In the genomic region with DNA sequence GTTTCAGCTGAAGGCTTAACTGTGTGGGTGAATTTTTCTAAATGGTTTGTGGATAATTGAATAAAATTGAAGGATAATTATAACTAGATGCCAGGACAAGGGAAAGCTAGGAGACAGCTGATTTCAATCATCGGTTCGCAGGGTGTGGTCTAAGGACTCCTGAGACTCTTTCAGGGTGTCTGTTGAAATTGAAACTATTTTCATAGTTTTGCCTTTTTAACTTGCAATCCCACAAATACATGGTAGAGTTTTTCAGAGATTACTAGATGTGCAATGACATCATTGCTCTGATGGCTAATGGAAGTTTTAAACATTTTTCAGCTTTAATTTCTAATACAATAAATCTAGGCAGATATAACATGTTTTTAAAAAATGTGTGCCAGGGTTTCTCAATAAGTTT, we compare ENCODE assay signal across 15 cellular contexts. TPM values are rescaled to one million over a fixed set of nuclear protein-coding genes. Genes with fewer than 3 reads are reported as not detected.
DNase-seq lines count a peak whose midpoint lies in the region; ATAC-seq and TF ChIP-seq lines count a peak whose summit lies in the region.
"Had no signal": no experiment of that assay in that cellular context is flagged by ENCODE, and none has a peak within 500 bp of the region (broad histone marks: within the 10 kb centered on the region; RNA-seq: fewer than 3 reads in every experiment).

No MANE protein-coding gene starts in this region.

- no peaks in the 10 kb centered on the region for H3K36me3 ChIP-seq in GM23338 (ENCODE audit: insufficient read depth)
- peaks cover 38 to 43% of the 10 kb centered on the region in 2 experiments for H3K36me3 ChIP-seq in SK-N-SH (replicated peaks in 1 of 2; ENCODE audit: control insufficient read depth in 1 of 2, insufficient read depth in 2 of 2, low read length in 1 of 2)
- peaks cover 12% of the 10 kb centered on the region for H3K36me3 ChIP-seq in BE2C

- H4K20me1 ChIP-seq in GM23338 (replicated peaks; ENCODE audit: insufficient read depth) (no peaks in the 10 kb centered on the region; the same call in none of the 2 replicates), SK-N-SH (ENCODE audit: insufficient read depth) (0 out of 2 replicates have a peak, but pooled peaks cover 3% of the 10 kb centered on the region)

- H3K27me3 Mint-ChIP-seq in activated T-cell treated with anti-CD3 and anti-CD28 coated beads, Interleukin-2, amount 50 U/mL, for 24 hours = no peaks in the 10 kb centered on the region
- no peaks in the 10 kb centered on the region for H3K27me3 Mint-ChIP-seq in activated T-cell treated with anti-CD3 and anti-CD28 coated beads, Interleukin-2, amount 50 U/mL, for 72 hours (ENCODE audit: low read depth)
- H3K27me3 Mint-ChIP-seq in GM23338 (ENCODE audit: insufficient read depth, low read depth, poor library complexity) (no peaks in the 10 kb centered on the region), nephron progenitor cell (ENCODE audit: low read depth, poor library complexity) (peaks cover 3% of the 10 kb centered on the region), Calu3 (ENCODE audit: unreplicated experiment) (no peaks in the 10 kb centered on the region)
- H3K27me3 Mint-ChIP-seq: activated CD4-positive, alpha-beta memory T cell treated with anti-CD3 and anti-CD28 coated beads for 36 hours had no signal

- peak overlapping the region; percentile 51 for H3K27ac Mint-ChIP-seq in activated T-cell treated with anti-CD3 and anti-CD28 coated beads, Interleukin-2, amount 50 U/mL, for 24 hours
- H3K27ac Mint-ChIP-seq in activated T-cell treated with anti-CD3 and anti-CD28 coated beads, Interleukin-2, amount 50 U/mL, for 72 hours = no peak overlapping the region
- H3K27ac Mint-ChIP-seq in GM23338 = peak overlapping the region; percentile 41; the same call in 1 of the 2 replicates
- peak overlapping the region; percentile 70 for H3K27ac Mint-ChIP-seq in nephron progenitor cell
- no peak overlapping the region for H3K27ac Mint-ChIP-seq in Calu3 (ENCODE audit: unreplicated experiment)
- H3K27ac Mint-ChIP-seq: activated CD4-positive, alpha-beta memory T cell treated with anti-CD3 and anti-CD28 coated beads for 36 hours; CD8-positive, alpha-beta T cell had no signal

- TF ChIP-seq CTCF in GM23338 (conservative IDR thresholded peaks at IDR 0.05; ENCODE audit: low read depth in 2 of 2) (no peak), SK-N-SH (IDR thresholded peaks at IDR 0.05) (no peak), nephron progenitor cell (IDR thresholded peaks at IDR 0.05) (no peak), BE2C (IDR thresholded peaks at IDR 0.05; ENCODE audit: low read depth, low read length) (no peak), Calu3 (IDR thresholded peaks at IDR 0.05; ENCODE audit: unreplicated experiment) (no peak)

- H3K27me3 ChIP-seq in GM23338 (ENCODE audit: insufficient read depth) = no peaks in the 10 kb centered on the region
- H3K27me3 ChIP-seq in SK-N-SH (ENCODE audit: insufficient read depth) = no peaks in the 10 kb centered on the region
- H3K27me3 ChIP-seq in BE2C = no peaks in the 10 kb centered on the region
- H3K27me3 ChIP-seq: gastroesophageal sphincter had no signal

- no peak overlapping the region for H3K9ac ChIP-seq in SK-N-SH

- H3K4me3 ChIP-seq in GM23338 (no peak overlapping the region), SK-N-SH (ENCODE audit: low read depth in 2 of 2, low read length in 1 of 2) (no peak overlapping the region), BE2C (ENCODE audit: low read depth, low read length) (no peak overlapping the region)
- H3K4me3 ChIP-seq: gastroesophageal sphincter had no signal

- H3K4me2 ChIP-seq in GM23338 (no peak overlapping the region), SK-N-SH (0 out of 2 replicates have a peak overlapping the region, but pooled peaks have one; percentile 25)

- no peaks in the 10 kb centered on the region for H3K9me3 Mint-ChIP-seq in activated T-cell treated with anti-CD3 and anti-CD28 coated beads, Interleukin-2, amount 50 U/mL, for 24 hours
- H3K9me3 Mint-ChIP-seq in activated T-cell treated with anti-CD3 and anti-CD28 coated beads, Interleukin-2, amount 50 U/mL, for 72 hours = no peaks in the 10 kb centered on the region
- H3K9me3 Mint-ChIP-seq in GM23338 (no peaks in the 10 kb centered on the region), nephron progenitor cell (no peaks in the 10 kb centered on the region), Calu3 (ENCODE audit: low read depth, unreplicated experiment) (no peaks in the 10 kb centered on the region)
- H3K9me3 Mint-ChIP-seq: activated CD4-positive, alpha-beta memory T cell treated with anti-CD3 and anti-CD28 coated beads for 36 hours; CD8-positive, alpha-beta T cell had no signal

- intact Hi-C loops in Calu3 (cut with micrococcal nuclease; ENCODE audit: unreplicated experiment) = no loop called here

- H3K27ac ChIP-seq in GM23338 (ENCODE audit: low read depth) (no peak overlapping the region), SK-N-SH (ENCODE audit: low read depth in 2 of 2, low read length in 1 of 2) (peak overlapping the region; percentile 11 to 64; a peak in 3 of 4 replicates)
- H3K27ac ChIP-seq: gastroesophageal sphincter had no signal

- H3K36me3 Mint-ChIP-seq in activated T-cell treated with anti-CD3 and anti-CD28 coated beads, Interleukin-2, amount 50 U/mL, for 24 hours (ENCODE audit: low read depth) = peaks cover 70% of the 10 kb centered on the region
- peaks cover 4 to 9% of the 10 kb centered on the region in 2 donors for H3K36me3 Mint-ChIP-seq in activated T-cell treated with anti-CD3 and anti-CD28 coated beads, Interleukin-2, amount 50 U/mL, for 72 hours (ENCODE audit: insufficient read depth in 2 of 2)
- H3K36me3 Mint-ChIP-seq in GM23338 (ENCODE audit: low read depth) (peaks cover 11% of the 10 kb centered on the region; the same call in 2 of the 3 replicates), nephron progenitor cell (ENCODE audit: low read depth) (peaks cover 67% of the 10 kb centered on the region), Calu3 (ENCODE audit: insufficient read depth, unreplicated experiment) (no peaks in the 10 kb centered on the region)

- 30% methylated on average over 2 of the region's 2 CpGs for WGBS in SK-N-SH (ENCODE audit: low lambda C conversion rate)

- BruUV-seq in Calu3 (replicated peaks; lab: Mats Ljungman, UMichigan) = no TSS peak

- no peak for DNase-seq in activated T-cell treated with anti-CD3 and anti-CD28 coated beads, Interleukin-2, amount 50 U/mL, for 24 hours
- DNase-seq in activated T-cell treated with anti-CD3 and anti-CD28 coated beads, Interleukin-2, amount 50 U/mL, for 72 hours = no peak
- DNase-seq in GM23338 (ENCODE audit: low spot score) (no peak), SK-N-SH (no peak), nephron progenitor cell (no peak), BE2C (no peak), Calu3 (no peak)
- DNase-seq: activated CD4-positive, alpha-beta memory T cell treated with anti-CD3 and anti-CD28 coated beads for 36 hours; CD8-positive, alpha-beta T cell; effector CD4-positive, alpha-beta T cell; midbrain; NCI-H187 treated with DMSO at 0.1 percent for 48 hours; NCI-H526 treated with DMSO at 0.1 percent for 48 hours had no signal

- H3F3A ChIP-seq in GM23338 (replicated peaks; ENCODE audit: low read depth) = no peaks in the 10 kb centered on the region
- H3F3A ChIP-seq in SK-N-SH (replicated peaks; ENCODE audit: insufficient read depth) = peaks cover 3% of the 10 kb centered on the region

- POLR2A ChIA-PET in SK-N-SH (lab: Yijun Ruan, JAX) = interaction anchor here (1.9 kb wide), 1 partner anchor 18 kb away, joined by 8 read pairs; the partner anchor contains the start of gene TRUB1

- peaks cover 41% of the 10 kb centered on the region for H3K4me1 Mint-ChIP-seq in activated T-cell treated with anti-CD3 and anti-CD28 coated beads, Interleukin-2, amount 50 U/mL, for 24 hours (ENCODE audit: low read depth)
- H3K4me1 Mint-ChIP-seq in activated T-cell treated with anti-CD3 and anti-CD28 coated beads, Interleukin-2, amount 50 U/mL, for 72 hours (ENCODE audit: low read depth) = peaks cover 28% of the 10 kb centered on the region
- H3K4me1 Mint-ChIP-seq in GM23338 (peaks cover 6% of the 10 kb centered on the region; the same call in 2 of the 3 replicates), nephron progenitor cell (peaks cover 5% of the 10 kb centered on the region), Calu3 (ENCODE audit: low read depth, unreplicated experiment) (no peaks in the 10 kb centered on the region)

- H3K4me1 ChIP-seq in GM23338 (ENCODE audit: insufficient read depth) (no peaks in the 10 kb centered on the region), SK-N-SH (ENCODE audit: control insufficient read depth in 1 of 2, insufficient read depth in 2 of 2, low read depth in 1 of 2, low read length in 1 of 2) (peaks cover 0 to 18% of the 10 kb centered on the region in 2 experiments; a peak in 2 of 4 replicates), BE2C (peaks cover 6% of the 10 kb centered on the region)
- H3K4me1 ChIP-seq: gastroesophageal sphincter had no signal

- no peaks in the 10 kb centered on the region for H3K9me2 ChIP-seq in GM23338 (ENCODE audit: insufficient read depth)
- H3K9me2 ChIP-seq in SK-N-SH = no peaks in the 10 kb centered on the region

- CTCF ChIA-PET in SK-N-SH (lab: Yijun Ruan, JAX) (interaction anchor here (1.0 to 2.8 kb wide), 4 partner anchors 11 to 80 kb away, joined by 3 to 8 read pairs (median 3); no protein-coding TSS in a partner anchor), Calu3 (lab: Charles Lee) (no interaction called here)

- H2AFZ ChIP-seq in GM23338 (no peak overlapping the region), SK-N-SH (ENCODE audit: low read depth) (no peak overlapping the region)

- ATAC-seq in activated T-cell treated with anti-CD3 and anti-CD28 coated beads, Interleukin-2, amount 50 U/mL, for 72 hours (replicated peaks in 1 of 2) = no peak
- no peak for ATAC-seq in GM23338
- ATAC-seq in HG02870 (IDR thresholded peaks at IDR 0.05; ENCODE audit: unreplicated experiment) = no peak
- ATAC-seq: CD8-positive, alpha-beta T cell; gastroesophageal sphincter had no signal

- H3K79me2 ChIP-seq in GM23338 (replicated peaks; ENCODE audit: insufficient read depth) = peaks cover 75% of the 10 kb centered on the region
- peaks cover 22% of the 10 kb centered on the region for H3K79me2 ChIP-seq in SK-N-SH (ENCODE audit: insufficient read depth)

- no peak for TF ChIP-seq EP300 in SK-N-SH (IDR thresholded peaks at IDR 0.05; ENCODE audit: borderline replicate concordance in 1 of 2, low read depth in 1 of 2, low read length in 1 of 2)

- H3K4me3 Mint-ChIP-seq in activated T-cell treated with anti-CD3 and anti-CD28 coated beads, Interleukin-2, amount 50 U/mL, for 24 hours = no peak overlapping the region
- H3K4me3 Mint-ChIP-seq in activated T-cell treated with anti-CD3 and anti-CD28 coated beads, Interleukin-2, amount 50 U/mL, for 72 hours = peak overlapping the region in 1 of 2 donors; percentile 51
- H3K4me3 Mint-ChIP-seq in GM23338 (no peak overlapping the region), nephron progenitor cell (no peak overlapping the region), Calu3 (ENCODE audit: low read depth, unreplicated experiment) (no peak overlapping the region)
- H3K4me3 Mint-ChIP-seq: activated CD4-positive, alpha-beta memory T cell treated with anti-CD3 and anti-CD28 coated beads for 36 hours; CD8-positive, alpha-beta T cell had no signal

- H3K9me3 ChIP-seq in SK-N-SH = no peaks in the 10 kb centered on the region
- no peaks in the 10 kb centered on the region for H3K9me3 ChIP-seq in BE2C
- H3K9me3 ChIP-seq: gastroesophageal sphincter had no signal

- no peak for TF ChIP-seq RAD21 in SK-N-SH (IDR thresholded peaks at IDR 0.05; ENCODE audit: low read length)

RNA-seq across cellular contexts. Expression of gene TRUB1, which starts 18.5 kb away (rescaled TPM):
- 10 to 100 TPM; 13.1 to 14.2 TPM for total RNA-seq in activated T-cell treated with anti-CD3 and anti-CD28 coated beads, Interleukin-2, amount 50 U/mL, for 72 hours
- total RNA-seq in GM23338 (2014; rRNA removed; shearing (Covaris generic)) = 32.7 and 34.5 TPM in 2 replicates
- polyA plus RNA-seq in GM23338 (2016; fragmentation: Nextera tagmentation; extraction: Ambion mirVana) (15.0 and 15.5 TPM in 2 replicates), SK-N-SH (2012; rRNA removed) (9.9 and 11.1 TPM in 2 replicates)
- 11.6 and 16.6 TPM in 2 replicates for polyA plus RNA-seq in SK-N-SH (2012; cell fraction: cytosol; rRNA removed)
- 7.9 and 8.3 TPM in 2 replicates for polyA plus RNA-seq in SK-N-SH (2012; cell fraction: nucleus; rRNA removed)
- polyA plus RNA-seq in BE2C (2012; ENCODE audit: insufficient read depth, insufficient read length, low read depth) = 14.8 TPM
- total RNA-seq in Calu3 (2022) = 26.4 and 30.9 TPM in 2 replicates

Comparison
In these comparisons a context has a peak if more than half of its experiments do, and no peak if none do; other contexts are left out.
1. H3K27ac Mint-ChIP-seq: peak in activated T-cell treated with anti-CD3 and anti-CD28 coated beads, Interleukin-2, amount 50 U/mL, for 24 hours (single experiment), GM23338 (single experiment) and nephron progenitor cell (single experiment); none in activated T-cell treated with anti-CD3 and anti-CD28 coated beads, Interleukin-2, amount 50 U/mL, for 72 hours (single experiment) and Calu3 (single experiment).